Comparison of ENCODE assay signal across 15 cellular contexts in the genomic region with DNA sequence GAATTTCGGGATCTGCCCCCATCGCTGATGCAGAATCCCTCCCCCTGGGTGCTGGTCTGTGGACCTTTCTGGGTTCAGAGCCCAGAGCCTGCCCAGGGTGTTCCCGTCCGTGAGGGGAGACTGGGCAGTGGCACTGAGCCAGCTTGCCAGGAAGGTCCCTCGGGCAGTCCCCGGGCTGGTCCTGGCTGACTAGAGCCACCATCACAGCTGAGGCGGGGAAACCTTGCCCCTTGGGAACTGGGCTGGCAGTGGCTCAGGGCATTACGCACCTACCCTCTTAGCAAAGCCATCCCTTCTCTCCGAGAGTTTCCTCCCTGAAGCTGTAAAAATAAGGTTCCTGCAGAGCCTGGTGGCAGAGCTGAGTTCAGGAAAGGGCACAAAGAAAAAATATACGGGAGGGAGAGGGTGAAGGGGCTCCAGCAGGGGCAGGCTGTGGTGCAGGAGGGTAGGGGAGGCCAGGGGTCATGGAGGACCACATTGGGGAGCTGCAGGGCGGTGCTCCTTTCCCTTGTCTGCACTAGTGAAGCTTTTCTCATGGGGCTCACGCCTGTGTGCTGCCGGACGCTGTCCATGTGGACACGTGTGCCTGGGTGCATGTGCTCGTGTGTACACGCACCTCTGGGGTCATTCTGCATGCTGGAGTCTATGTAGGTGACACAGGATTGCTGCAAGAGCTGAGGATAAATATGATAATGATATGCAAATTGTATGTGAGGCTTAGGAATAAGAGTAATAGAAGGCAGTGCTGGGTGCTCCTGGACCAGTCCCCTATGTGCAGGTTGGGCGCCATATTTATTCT.
DNase-seq lines count a peak whose midpoint lies in the region; ATAC-seq and TF ChIP-seq lines count a peak whose summit lies in the region.
"Had no signal": no experiment of that assay in that cellular context is flagged by ENCODE, and none has a peak within 500 bp of the region (broad histone marks: within the 10 kb centered on the region; RNA-seq: fewer than 3 reads in every experiment).

No MANE protein-coding gene starts in this region.

- no peaks in the 10 kb centered on the region for H3K79me2 ChIP-seq in osteoblast (ENCODE audit: insufficient read depth, low read length)

- H3K9me3 ChIP-seq in osteoblast (ENCODE audit: low read depth, low read length), result no peaks in the 10 kb centered on the region
- H3K9me3 ChIP-seq in aorta (ENCODE audit: control insufficient read depth, low read length), result no peaks in the 10 kb centered on the region

- intact Hi-C loops in aorta (cut with DNase I), result loop anchor here in 1 of 2 donors (10.0 kb wide), 1 partner anchor 94 kb away; no protein-coding TSS in a partner anchor

- WGBS in aorta, 2 donors, result 28 to 35% methylated on average over 18 of the region's 18 CpGs

- H3K4me1 ChIP-seq in osteoblast (ENCODE audit: insufficient read depth, low read length), result peaks cover 30% of the 10 kb centered on the region
- H3K4me1 ChIP-seq in aorta (ENCODE audit: control insufficient read depth in 1 of 2, insufficient read depth in 2 of 2, low read length in 2 of 2), result peaks cover 0 to 4% of the 10 kb centered on the region in 2 donors

- H3K27me3 ChIP-seq in osteoblast (ENCODE audit: insufficient read depth, low read length) (no peaks in the 10 kb centered on the region), aorta (ENCODE audit: control insufficient read depth in 1 of 2, insufficient read depth in 2 of 2, low read length in 1 of 2) (no peaks in the 10 kb centered on the region)

- H4K20me1 ChIP-seq in osteoblast (ENCODE audit: insufficient read depth, low read length), result no peaks in the 10 kb centered on the region

- TF ChIP-seq CTCF in osteoblast (IDR thresholded peaks at IDR 0.05; ENCODE audit: extremely low read depth, low read depth, low read length) (no peak), omental fat pad (IDR thresholded peaks at IDR 0.05) (no peak)

- no peak overlapping the region for H3K4me3 ChIP-seq in osteoblast (ENCODE audit: insufficient read depth, low read length)
- no peak overlapping the region for H3K4me3 ChIP-seq in aorta (ENCODE audit: low read length in 2 of 2)

- H3K27ac ChIP-seq in osteoblast (ENCODE audit: low read depth, low read length), result no peak overlapping the region
- no peak overlapping the region for H3K27ac ChIP-seq in aorta (ENCODE audit: low read depth in 1 of 2, low read length in 2 of 2)

- ATAC-seq in aorta (ENCODE audit: low FRiP score) (peak; percentile 16), omental fat pad (ENCODE audit: low FRiP score) (no peak)
- ATAC-seq: CD8-positive, alpha-beta T cell; HCT116 had no signal

- H2AFZ ChIP-seq in osteoblast (ENCODE audit: low read length), result no peak overlapping the region

- no peaks in the 10 kb centered on the region for H3K36me3 ChIP-seq in osteoblast (ENCODE audit: insufficient read depth, low read length)
- H3K36me3 ChIP-seq in aorta (ENCODE audit: control insufficient read depth in 1 of 2, insufficient read depth in 2 of 2, low read length in 1 of 2), result no peaks in the 10 kb centered on the region

- DNase-seq in activated effector memory CD4-positive, alpha-beta T cell treated with anti-CD3 and anti-CD28 coated beads, Interleukin-2, amount 50 U/mL, for 16 hours, result peak; percentile 45
- DNase-seq in activated effector memory CD4-positive, alpha-beta T cell treated with Interleukin-2 at 50 U/mL for 16 hours, result no peak
- DNase-seq in NCI-H69 (lab: John Stamatoyannopoulos, UW), result peak; percentile 64
- peak; percentile 62 for DNase-seq in osteoblast (ENCODE audit: insufficient read length, low spot score, missing footprints)
- peak; percentile 75 to 87 for DNase-seq in aorta
- DNase-seq in hepatic stellate cell (ENCODE audit: low spot score), result no peak
- DNase-seq in omental fat pad (ENCODE audit: low spot score), result no peak
- DNase-seq in NCI-H2029 (lab: John Stamatoyannopoulos, UW), result no peak
- DNase-seq: CD8-positive, alpha-beta T cell; KBM-7; NCI-H1105; NCI-H187 treated with DMSO at 0.1 percent for 48 hours; NCI-H510A treated with DMSO at 0.1 percent for 48 hours; RPMI8226 had no signal

- no peak overlapping the region for H3K4me2 ChIP-seq in osteoblast (ENCODE audit: insufficient read depth, low read length)

Comparison
In these comparisons a context has a peak if more than half of its experiments do, and no peak if none do; other contexts are left out.
1. DNase-seq: peak in activated effector memory CD4-positive, alpha-beta T cell treated with anti-CD3 and anti-CD28 coated beads, Interleukin-2, amount 50 U/mL, for 16 hours (single experiment), NCI-H69 (single experiment), osteoblast (single experiment) and aorta (2 of 2); none in activated effector memory CD4-positive, alpha-beta T cell treated with Interleukin-2 at 50 U/mL for 16 hours (single experiment), hepatic stellate cell (single experiment), omental fat pad (single experiment) and NCI-H2029 (single experiment).